3 cellular contexts compared by ENCODE assay signal in genomic region chr11:12546122-12546521, GRCh38.
TF ChIP-seq lines count a peak whose summit lies in the region.

No MANE protein-coding gene starts in this region.

TF ChIP-seq in liver, 16 proteins besides CTCF, POLR2A, EP300 and RAD21:
- TF ChIP-seq HNF4A (conservative IDR thresholded peaks at IDR 0.05) (peak; percentile 17 to 34), MAX (IDR thresholded peaks at IDR 0.05) (no peak)

TF ChIP-seq in HepG2, 621 proteins besides CTCF, POLR2A, EP300 and RAD21:
- TF ChIP-seq ZNF331 (CRISPR knock-in tag; IDR thresholded peaks at IDR 0.05) (no peak), YEATS4 (CRISPR knock-in tag; IDR thresholded peaks at IDR 0.05; ENCODE audit: borderline replicate concordance) (no peak), SALL1 (CRISPR knock-in tag; IDR thresholded peaks at IDR 0.05) (no peak), KLF12 (CRISPR knock-in tag; IDR thresholded peaks at IDR 0.05; ENCODE audit: borderline replicate concordance) (no peak), ZBTB34 (CRISPR knock-in tag; IDR thresholded peaks at IDR 0.05) (no peak), MAX (IDR thresholded peaks at IDR 0.05) (no peak), DNMT1 (CRISPR knock-in tag; IDR thresholded peaks at IDR 0.05) (no peak), ZKSCAN5 (CRISPR knock-in tag; IDR thresholded peaks at IDR 0.05) (no peak), GMEB2 (CRISPR knock-in tag; IDR thresholded peaks at IDR 0.05; ENCODE audit: low read depth) (no peak), ZFAT (CRISPR knock-in tag; conservative IDR thresholded peaks at IDR 0.05) (no peak), ZNF547 (CRISPR knock-in tag; IDR thresholded peaks at IDR 0.05) (no peak), NCOA1 (CRISPR knock-in tag; IDR thresholded peaks at IDR 0.05) (no peak), HOXA7 (CRISPR knock-in tag; IDR thresholded peaks at IDR 0.05) (no peak), CREBL2 (CRISPR knock-in tag; IDR thresholded peaks at IDR 0.05; ENCODE audit: borderline replicate concordance) (no peak), ZNF263 (CRISPR knock-in tag; IDR thresholded peaks at IDR 0.05) (no peak), ELF3 (CRISPR knock-in tag; IDR thresholded peaks at IDR 0.05) (no peak), PBX3 (CRISPR knock-in tag; IDR thresholded peaks at IDR 0.05; ENCODE audit: borderline replicate concordance) (no peak)

TF ChIP-seq in SK-N-SH treated with all-trans-retinoic acid at 6 μM for 48 hours, 23 proteins besides CTCF, POLR2A, EP300 and RAD21 (continued from another document):
- no peak for TF ChIP-seq TSHZ2 (CRISPR knock-in tag; IDR thresholded peaks at IDR 0.05)
- no peak for TF ChIP-seq BACH2 (CRISPR knock-in tag; IDR thresholded peaks at IDR 0.05; ENCODE audit: borderline replicate concordance)
- no peak for TF ChIP-seq ZC3H10 (CRISPR knock-in tag; IDR thresholded peaks at IDR 0.05)
- TF ChIP-seq CREB5 (CRISPR knock-in tag; IDR thresholded peaks at IDR 0.05; ENCODE audit: low read depth): no peak
- TF ChIP-seq ARNTL (CRISPR knock-in tag; IDR thresholded peaks at IDR 0.05; ENCODE audit: borderline replicate concordance, low read depth): no peak
- no peak for TF ChIP-seq ZNF565 (CRISPR knock-in tag; conservative IDR thresholded peaks at IDR 0.05; ENCODE audit: low read depth)
- no peak for TF ChIP-seq CSRNP3 (CRISPR knock-in tag; IDR thresholded peaks at IDR 0.05)
- TF ChIP-seq ZFP30 (CRISPR knock-in tag; IDR thresholded peaks at IDR 0.05): no peak
- TF ChIP-seq SNAI2 (CRISPR knock-in tag; IDR thresholded peaks at IDR 0.05): no peak
TF ChIP-seq in SK-N-SH treated with all-trans-retinoic acid at 6 μM for 48 hours: peak in this region for 0.
